ENCODE assay signal across 1 cellular context in genomic region chr5:34045996-34046395, GRCh38.
TF ChIP-seq lines count a peak whose summit lies in the region.

No MANE protein-coding gene starts in this region.

TF ChIP-seq in IMR-90, 13 proteins besides CTCF, POLR2A, EP300 and RAD21:
- TF ChIP-seq, protein P1, sequence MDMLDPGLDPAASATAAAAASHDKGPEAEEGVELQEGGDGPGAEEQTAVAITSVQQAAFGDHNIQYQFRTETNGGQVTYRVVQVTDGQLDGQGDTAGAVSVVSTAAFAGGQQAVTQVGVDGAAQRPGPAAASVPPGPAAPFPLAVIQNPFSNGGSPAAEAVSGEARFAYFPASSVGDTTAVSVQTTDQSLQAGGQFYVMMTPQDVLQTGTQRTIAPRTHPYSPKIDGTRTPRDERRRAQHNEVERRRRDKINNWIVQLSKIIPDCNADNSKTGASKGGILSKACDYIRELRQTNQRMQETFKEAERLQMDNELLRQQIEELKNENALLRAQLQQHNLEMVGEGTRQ (IDR thresholded peaks at IDR 0.05; ENCODE audit: low read depth, low read length) = no peak
TF ChIP-seq in IMR-90: peak in this region for 0.
